ENCODE assay signal across 1 cellular context in the genomic region with DNA sequence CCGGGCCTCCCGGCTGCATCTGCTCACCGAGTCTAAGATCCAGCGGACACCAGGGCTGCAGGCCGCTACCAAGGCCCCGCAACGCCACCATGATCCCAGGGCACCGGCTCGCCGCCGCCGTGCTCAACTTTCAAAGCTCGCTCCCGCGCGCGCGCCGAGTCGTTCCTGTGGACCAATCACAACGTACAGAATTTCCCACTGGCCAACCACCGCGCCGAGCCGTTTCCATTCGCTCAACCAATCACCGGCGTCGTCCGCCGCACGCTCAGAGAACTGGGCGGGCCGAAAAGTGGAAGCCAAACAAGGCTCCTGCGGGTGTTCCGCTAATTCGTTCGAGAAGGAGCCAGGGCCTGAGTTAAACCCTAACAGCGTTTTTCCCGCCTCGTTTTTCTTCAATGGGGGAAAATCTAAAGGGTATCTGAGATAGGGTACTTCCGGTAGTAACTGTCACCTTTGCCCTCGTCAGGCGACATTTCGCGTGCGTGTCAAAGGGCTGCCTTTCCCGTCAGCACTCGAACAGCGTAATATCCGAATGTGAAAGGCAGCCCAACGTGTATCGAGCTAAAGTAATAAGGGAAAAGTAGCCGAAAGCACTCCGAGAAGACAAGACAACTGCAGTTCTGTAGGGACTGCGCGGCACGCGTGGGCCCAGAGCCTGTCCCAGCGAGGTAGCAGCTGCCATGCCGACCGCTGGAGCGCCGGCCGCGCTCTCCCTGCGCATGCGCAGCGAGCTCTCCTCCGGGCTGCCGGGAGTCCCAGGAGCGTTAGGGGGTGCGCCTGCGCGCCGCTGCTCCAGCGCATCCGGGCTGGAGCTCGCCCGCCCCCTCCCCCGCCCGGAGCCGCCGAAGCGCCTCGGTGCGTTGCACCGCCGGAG.
TF ChIP-seq lines count a peak whose summit lies in the region.

A gene with protein sequence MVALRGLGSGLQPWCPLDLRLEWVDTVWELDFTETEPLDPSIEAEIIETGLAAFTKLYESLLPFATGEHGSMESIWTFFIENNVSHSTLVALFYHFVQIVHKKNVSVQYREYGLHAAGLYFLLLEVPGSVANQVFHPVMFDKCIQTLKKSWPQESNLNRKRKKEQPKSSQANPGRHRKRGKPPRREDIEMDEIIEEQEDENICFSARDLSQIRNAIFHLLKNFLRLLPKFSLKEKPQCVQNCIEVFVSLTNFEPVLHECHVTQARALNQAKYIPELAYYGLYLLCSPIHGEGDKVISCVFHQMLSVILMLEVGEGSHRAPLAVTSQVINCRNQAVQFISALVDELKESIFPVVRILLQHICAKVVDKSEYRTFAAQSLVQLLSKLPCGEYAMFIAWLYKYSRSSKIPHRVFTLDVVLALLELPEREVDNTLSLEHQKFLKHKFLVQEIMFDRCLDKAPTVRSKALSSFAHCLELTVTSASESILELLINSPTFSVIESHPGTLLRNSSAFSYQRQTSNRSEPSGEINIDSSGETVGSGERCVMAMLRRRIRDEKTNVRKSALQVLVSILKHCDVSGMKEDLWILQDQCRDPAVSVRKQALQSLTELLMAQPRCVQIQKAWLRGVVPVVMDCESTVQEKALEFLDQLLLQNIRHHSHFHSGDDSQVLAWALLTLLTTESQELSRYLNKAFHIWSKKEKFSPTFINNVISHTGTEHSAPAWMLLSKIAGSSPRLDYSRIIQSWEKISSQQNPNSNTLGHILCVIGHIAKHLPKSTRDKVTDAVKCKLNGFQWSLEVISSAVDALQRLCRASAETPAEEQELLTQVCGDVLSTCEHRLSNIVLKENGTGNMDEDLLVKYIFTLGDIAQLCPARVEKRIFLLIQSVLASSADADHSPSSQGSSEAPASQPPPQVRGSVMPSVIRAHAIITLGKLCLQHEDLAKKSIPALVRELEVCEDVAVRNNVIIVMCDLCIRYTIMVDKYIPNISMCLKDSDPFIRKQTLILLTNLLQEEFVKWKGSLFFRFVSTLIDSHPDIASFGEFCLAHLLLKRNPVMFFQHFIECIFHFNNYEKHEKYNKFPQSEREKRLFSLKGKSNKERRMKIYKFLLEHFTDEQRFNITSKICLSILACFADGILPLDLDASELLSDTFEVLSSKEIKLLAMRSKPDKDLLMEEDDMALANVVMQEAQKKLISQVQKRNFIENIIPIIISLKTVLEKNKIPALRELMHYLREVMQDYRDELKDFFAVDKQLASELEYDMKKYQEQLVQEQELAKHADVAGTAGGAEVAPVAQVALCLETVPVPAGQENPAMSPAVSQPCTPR (N-terminal part only) (minus strand): TSS at position 132 of the 874 bp plus-strand sequence. CDS start 41 bp downstream, at position 91.
A gene (plus strand): TSS at position 836 of the 874 bp plus-strand sequence. CDS start 452 bp downstream, outside the sequence.

TF ChIP-seq in HEK293, 187 proteins besides CTCF, POLR2A, EP300 and RAD21 (continued from another document and continues in another):
- TF ChIP-seq, protein P1, sequence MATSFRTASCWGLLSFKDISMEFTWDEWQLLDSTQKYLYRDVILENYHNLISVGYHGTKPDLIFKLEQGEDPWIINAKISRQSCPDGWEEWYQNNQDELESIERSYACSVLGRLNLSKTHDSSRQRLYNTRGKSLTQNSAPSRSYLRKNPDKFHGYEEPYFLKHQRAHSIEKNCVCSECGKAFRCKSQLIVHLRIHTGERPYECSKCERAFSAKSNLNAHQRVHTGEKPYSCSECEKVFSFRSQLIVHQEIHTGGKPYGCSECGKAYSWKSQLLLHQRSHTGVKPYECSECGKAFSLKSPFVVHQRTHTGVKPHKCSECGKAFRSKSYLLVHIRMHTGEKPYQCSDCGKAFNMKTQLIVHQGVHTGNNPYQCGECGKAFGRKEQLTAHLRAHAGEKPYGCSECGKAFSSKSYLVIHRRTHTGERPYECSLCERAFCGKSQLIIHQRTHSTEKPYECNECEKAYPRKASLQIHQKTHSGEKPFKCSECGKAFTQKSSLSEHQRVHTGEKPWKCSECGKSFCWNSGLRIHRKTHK (tag by site-specific recombination; IDR thresholded peaks at IDR 0.05), result no peak
- TF ChIP-seq GFI1B (tag by site-specific recombination; IDR thresholded peaks at IDR 0.05) (no peak), ZNF558 (tag by site-specific recombination; IDR thresholded peaks at IDR 0.05) (no peak), ZNF19 (tag by site-specific recombination; IDR thresholded peaks at IDR 0.05; ENCODE audit: low read depth) (no peak), MZF1 (tag by site-specific recombination; IDR thresholded peaks at IDR 0.05; ENCODE audit: borderline replicate concordance) (no peak), ZNF132 (tag by site-specific recombination; IDR thresholded peaks at IDR 0.05; ENCODE audit: borderline replicate concordance) (no peak), ZNF473 (tag by site-specific recombination; IDR thresholded peaks at IDR 0.05) (no peak), ZNF239 (tag by site-specific recombination; IDR thresholded peaks at IDR 0.05) (no peak), KLF16 (tag by site-specific recombination; IDR thresholded peaks at IDR 0.05) (no peak), ZNF302 (tag by site-specific recombination; IDR thresholded peaks at IDR 0.05; ENCODE audit: low read depth) (no peak), GLI4 (tag by site-specific recombination; IDR thresholded peaks at IDR 0.05) (no peak), ZNF341 (tag by site-specific recombination; IDR thresholded peaks at IDR 0.05; ENCODE audit: low read depth) (0 out of 2 replicates have a peak, but pooled peaks have one; percentile 25), ZSCAN30 (tag by site-specific recombination; IDR thresholded peaks at IDR 0.05) (no peak), KLF7 (tag by site-specific recombination; IDR thresholded peaks at IDR 0.05; ENCODE audit: borderline replicate concordance) (no peak), PRDM1 (tag by site-specific recombination; IDR thresholded peaks at IDR 0.05) (no peak), ZNF561 (tag by site-specific recombination; IDR thresholded peaks at IDR 0.05; ENCODE audit: borderline replicate concordance) (no peak), ZNF133 (tag by site-specific recombination; IDR thresholded peaks at IDR 0.05) (no peak), SP2 (tag by site-specific recombination; IDR thresholded peaks at IDR 0.05) (peak; percentile 90), HOXC10 (CRISPR knock-in tag; IDR thresholded peaks at IDR 0.05) (no peak)
- TF ChIP-seq, protein P2, sequence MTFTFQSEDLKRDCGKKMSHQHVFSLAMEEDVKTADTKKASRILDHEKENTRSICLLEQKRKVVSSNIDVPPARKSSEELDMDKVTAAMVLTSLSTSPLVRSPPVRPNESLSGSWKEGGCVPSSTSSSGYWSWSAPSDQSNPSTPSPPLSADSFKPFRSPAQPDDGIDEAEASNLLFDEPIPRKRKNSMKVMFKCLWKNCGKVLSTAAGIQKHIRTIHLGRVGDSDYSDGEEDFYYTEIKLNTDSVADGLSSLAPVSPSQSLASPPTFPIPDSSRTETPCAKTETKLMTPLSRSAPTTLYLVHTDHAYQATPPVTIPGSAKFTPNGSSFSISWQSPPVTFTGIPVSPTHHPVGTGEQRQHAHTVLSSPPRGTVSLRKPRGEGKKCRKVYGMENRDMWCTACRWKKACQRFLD (tag by site-specific recombination; IDR thresholded peaks at IDR 0.05), result no peak
- TF ChIP-seq, protein P3, sequence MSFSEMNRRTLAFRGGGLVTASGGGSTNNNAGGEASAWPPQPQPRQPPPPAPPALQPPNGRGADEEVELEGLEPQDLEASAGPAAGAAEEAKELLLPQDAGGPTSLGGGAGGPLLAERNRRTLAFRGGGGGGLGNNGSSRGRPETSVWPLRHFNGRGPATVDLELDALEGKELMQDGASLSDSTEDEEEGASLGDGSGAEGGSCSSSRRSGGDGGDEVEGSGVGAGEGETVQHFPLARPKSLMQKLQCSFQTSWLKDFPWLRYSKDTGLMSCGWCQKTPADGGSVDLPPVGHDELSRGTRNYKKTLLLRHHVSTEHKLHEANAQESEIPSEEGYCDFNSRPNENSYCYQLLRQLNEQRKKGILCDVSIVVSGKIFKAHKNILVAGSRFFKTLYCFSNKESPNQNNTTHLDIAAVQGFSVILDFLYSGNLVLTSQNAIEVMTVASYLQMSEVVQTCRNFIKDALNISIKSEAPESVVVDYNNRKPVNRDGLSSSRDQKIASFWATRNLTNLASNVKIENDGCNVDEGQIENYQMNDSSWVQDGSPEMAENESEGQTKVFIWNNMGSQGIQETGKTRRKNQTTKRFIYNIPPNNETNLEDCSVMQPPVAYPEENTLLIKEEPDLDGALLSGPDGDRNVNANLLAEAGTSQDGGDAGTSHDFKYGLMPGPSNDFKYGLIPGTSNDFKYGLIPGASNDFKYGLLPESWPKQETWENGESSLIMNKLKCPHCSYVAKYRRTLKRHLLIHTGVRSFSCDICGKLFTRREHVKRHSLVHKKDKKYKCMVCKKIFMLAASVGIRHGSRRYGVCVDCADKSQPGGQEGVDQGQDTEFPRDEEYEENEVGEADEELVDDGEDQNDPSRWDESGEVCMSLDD (tag by site-specific recombination; IDR thresholded peaks at IDR 0.05), result 0 out of 2 replicates have a peak, but pooled peaks have one; percentile 17
- TF ChIP-seq, protein P4, sequence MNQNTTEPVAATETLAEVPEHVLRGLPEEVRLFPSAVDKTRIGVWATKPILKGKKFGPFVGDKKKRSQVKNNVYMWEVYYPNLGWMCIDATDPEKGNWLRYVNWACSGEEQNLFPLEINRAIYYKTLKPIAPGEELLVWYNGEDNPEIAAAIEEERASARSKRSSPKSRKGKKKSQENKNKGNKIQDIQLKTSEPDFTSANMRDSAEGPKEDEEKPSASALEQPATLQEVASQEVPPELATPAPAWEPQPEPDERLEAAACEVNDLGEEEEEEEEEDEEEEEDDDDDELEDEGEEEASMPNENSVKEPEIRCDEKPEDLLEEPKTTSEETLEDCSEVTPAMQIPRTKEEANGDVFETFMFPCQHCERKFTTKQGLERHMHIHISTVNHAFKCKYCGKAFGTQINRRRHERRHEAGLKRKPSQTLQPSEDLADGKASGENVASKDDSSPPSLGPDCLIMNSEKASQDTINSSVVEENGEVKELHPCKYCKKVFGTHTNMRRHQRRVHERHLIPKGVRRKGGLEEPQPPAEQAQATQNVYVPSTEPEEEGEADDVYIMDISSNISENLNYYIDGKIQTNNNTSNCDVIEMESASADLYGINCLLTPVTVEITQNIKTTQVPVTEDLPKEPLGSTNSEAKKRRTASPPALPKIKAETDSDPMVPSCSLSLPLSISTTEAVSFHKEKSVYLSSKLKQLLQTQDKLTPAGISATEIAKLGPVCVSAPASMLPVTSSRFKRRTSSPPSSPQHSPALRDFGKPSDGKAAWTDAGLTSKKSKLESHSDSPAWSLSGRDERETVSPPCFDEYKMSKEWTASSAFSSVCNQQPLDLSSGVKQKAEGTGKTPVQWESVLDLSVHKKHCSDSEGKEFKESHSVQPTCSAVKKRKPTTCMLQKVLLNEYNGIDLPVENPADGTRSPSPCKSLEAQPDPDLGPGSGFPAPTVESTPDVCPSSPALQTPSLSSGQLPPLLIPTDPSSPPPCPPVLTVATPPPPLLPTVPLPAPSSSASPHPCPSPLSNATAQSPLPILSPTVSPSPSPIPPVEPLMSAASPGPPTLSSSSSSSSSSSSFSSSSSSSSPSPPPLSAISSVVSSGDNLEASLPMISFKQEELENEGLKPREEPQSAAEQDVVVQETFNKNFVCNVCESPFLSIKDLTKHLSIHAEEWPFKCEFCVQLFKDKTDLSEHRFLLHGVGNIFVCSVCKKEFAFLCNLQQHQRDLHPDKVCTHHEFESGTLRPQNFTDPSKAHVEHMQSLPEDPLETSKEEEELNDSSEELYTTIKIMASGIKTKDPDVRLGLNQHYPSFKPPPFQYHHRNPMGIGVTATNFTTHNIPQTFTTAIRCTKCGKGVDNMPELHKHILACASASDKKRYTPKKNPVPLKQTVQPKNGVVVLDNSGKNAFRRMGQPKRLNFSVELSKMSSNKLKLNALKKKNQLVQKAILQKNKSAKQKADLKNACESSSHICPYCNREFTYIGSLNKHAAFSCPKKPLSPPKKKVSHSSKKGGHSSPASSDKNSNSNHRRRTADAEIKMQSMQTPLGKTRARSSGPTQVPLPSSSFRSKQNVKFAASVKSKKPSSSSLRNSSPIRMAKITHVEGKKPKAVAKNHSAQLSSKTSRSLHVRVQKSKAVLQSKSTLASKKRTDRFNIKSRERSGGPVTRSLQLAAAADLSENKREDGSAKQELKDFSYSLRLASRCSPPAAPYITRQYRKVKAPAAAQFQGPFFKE (tag by site-specific recombination; IDR thresholded peaks at IDR 0.05; ENCODE audit: borderline replicate concordance), result no peak
- TF ChIP-seq, protein P5, sequence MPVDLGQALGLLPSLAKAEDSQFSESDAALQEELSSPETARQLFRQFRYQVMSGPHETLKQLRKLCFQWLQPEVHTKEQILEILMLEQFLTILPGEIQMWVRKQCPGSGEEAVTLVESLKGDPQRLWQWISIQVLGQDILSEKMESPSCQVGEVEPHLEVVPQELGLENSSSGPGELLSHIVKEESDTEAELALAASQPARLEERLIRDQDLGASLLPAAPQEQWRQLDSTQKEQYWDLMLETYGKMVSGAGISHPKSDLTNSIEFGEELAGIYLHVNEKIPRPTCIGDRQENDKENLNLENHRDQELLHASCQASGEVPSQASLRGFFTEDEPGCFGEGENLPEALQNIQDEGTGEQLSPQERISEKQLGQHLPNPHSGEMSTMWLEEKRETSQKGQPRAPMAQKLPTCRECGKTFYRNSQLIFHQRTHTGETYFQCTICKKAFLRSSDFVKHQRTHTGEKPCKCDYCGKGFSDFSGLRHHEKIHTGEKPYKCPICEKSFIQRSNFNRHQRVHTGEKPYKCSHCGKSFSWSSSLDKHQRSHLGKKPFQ (tag by site-specific recombination; IDR thresholded peaks at IDR 0.05), result no peak
- TF ChIP-seq, protein P6, sequence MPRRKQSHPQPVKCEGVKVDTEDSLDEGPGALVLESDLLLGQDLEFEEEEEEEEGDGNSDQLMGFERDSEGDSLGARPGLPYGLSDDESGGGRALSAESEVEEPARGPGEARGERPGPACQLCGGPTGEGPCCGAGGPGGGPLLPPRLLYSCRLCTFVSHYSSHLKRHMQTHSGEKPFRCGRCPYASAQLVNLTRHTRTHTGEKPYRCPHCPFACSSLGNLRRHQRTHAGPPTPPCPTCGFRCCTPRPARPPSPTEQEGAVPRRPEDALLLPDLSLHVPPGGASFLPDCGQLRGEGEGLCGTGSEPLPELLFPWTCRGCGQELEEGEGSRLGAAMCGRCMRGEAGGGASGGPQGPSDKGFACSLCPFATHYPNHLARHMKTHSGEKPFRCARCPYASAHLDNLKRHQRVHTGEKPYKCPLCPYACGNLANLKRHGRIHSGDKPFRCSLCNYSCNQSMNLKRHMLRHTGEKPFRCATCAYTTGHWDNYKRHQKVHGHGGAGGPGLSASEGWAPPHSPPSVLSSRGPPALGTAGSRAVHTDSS (tag by site-specific recombination; IDR thresholded peaks at IDR 0.05), result no peak
- TF ChIP-seq, protein P7, sequence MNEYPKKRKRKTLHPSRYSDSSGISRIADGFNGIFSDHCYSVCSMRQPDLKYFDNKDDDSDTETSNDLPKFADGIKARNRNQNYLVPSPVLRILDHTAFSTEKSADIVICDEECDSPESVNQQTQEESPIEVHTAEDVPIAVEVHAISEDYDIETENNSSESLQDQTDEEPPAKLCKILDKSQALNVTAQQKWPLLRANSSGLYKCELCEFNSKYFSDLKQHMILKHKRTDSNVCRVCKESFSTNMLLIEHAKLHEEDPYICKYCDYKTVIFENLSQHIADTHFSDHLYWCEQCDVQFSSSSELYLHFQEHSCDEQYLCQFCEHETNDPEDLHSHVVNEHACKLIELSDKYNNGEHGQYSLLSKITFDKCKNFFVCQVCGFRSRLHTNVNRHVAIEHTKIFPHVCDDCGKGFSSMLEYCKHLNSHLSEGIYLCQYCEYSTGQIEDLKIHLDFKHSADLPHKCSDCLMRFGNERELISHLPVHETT (tag by site-specific recombination; IDR thresholded peaks at IDR 0.05), result peak; percentile 47; the same call in 1 of the 2 replicates
